Comparison of ENCODE assay signal across 8 cellular contexts in the genomic region with DNA sequence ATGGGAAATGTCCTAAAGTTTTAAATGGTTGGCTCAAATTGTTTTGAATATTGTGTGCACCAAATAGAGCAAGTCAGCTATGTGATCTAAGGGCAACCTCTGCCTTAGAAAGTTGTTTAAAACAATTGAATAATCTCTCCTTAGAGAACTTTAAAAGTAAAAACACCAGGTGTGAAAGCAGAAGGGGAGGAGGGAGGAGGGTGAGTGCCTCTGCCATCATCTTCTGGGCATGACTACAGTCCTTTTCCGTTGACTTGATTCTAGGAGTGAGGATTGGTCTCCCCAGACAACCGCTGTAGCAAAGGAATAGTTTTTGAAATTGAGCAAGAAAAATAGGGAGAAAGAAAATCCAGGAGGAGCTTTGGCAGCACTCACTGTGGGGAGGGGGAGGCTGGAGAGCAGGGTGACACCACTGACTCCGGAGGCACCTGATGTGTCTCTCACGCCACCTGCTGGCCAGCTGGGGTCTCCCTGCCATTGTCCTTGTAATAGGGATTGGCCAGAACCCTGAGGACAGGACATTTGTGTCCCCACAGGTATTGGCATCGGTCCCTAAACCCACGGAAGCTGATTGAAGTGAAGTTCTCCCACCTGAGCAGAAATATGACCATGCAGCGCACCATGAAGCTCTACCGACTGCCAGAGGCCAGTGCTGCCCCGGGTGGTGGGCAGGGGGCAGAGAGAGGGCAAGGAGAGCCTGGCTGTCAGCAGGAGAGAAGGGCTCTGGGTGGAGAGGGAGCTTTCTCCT. TPM values are rescaled to one million over a fixed set of nuclear protein-coding genes. Genes with fewer than 3 reads are reported as not detected.
DNase-seq lines count a peak whose midpoint lies in the region; ATAC-seq and TF ChIP-seq lines count a peak whose summit lies in the region.

No MANE protein-coding gene starts in this region.

- TF ChIP-seq CTCF in PC-9 (conservative IDR thresholded peaks at IDR 0.05): peak; percentile 91
- TF ChIP-seq CTCF in fibroblast of lung (conservative IDR thresholded peaks at IDR 0.05 in 1 of 2, IDR thresholded peaks at IDR 0.05 in 1 of 2; ENCODE audit: low read depth in 1 of 2, low read length in 2 of 2): peak; percentile 76 to 81
- TF ChIP-seq CTCF in nephron progenitor cell (IDR thresholded peaks at IDR 0.05): peak; percentile 84

- H3K27ac ChIP-seq in PC-9 (no peak overlapping the region), fibroblast of lung (ENCODE audit: insufficient read depth, low read length) (peak overlapping the region; percentile 38)

- no peak overlapping the region for H3K27ac Mint-ChIP-seq in activated T-helper 1 cell treated with anti-CD3 and anti-CD28 coated beads, Interleukin-12 subunit alpha, Interleukin-12 subunit beta, Interleukin-2, Interleukin-4 antibody, amounts not matched to agents 30 ng/mL and 10 ng/mL and 1 ng/mL, durations not matched to agents 14 hours and 24 hours and 36 hours
- peak overlapping the region; percentile 86 for H3K27ac Mint-ChIP-seq in nephron progenitor cell

- no peaks in the 10 kb centered on the region for H3K4me1 Mint-ChIP-seq in activated T-helper 1 cell treated with anti-CD3 and anti-CD28 coated beads, Interleukin-12 subunit alpha, Interleukin-12 subunit beta, Interleukin-2, Interleukin-4 antibody, amounts not matched to agents 30 ng/mL and 10 ng/mL and 1 ng/mL, durations not matched to agents 14 hours and 24 hours and 36 hours (ENCODE audit: low read depth)
- H3K4me1 Mint-ChIP-seq in nephron progenitor cell: peaks cover 12% of the 10 kb centered on the region

- no peaks in the 10 kb centered on the region for H3K27me3 Mint-ChIP-seq in activated T-helper 1 cell treated with anti-CD3 and anti-CD28 coated beads, Interleukin-12 subunit alpha, Interleukin-12 subunit beta, Interleukin-2, Interleukin-4 antibody, amounts not matched to agents 30 ng/mL and 10 ng/mL and 1 ng/mL, durations not matched to agents 14 hours and 24 hours and 36 hours (ENCODE audit: insufficient read depth)
- H3K27me3 Mint-ChIP-seq in nephron progenitor cell (ENCODE audit: low read depth, poor library complexity): no peaks in the 10 kb centered on the region

- no peaks in the 10 kb centered on the region for H3K9me3 Mint-ChIP-seq in activated T-helper 1 cell treated with anti-CD3 and anti-CD28 coated beads, Interleukin-12 subunit alpha, Interleukin-12 subunit beta, Interleukin-2, Interleukin-4 antibody, amounts not matched to agents 30 ng/mL and 10 ng/mL and 1 ng/mL, durations not matched to agents 14 hours and 24 hours and 36 hours
- H3K9me3 Mint-ChIP-seq in nephron progenitor cell: no peaks in the 10 kb centered on the region

- H3K4me1 ChIP-seq in PC-9 (replicated peaks; ENCODE audit: insufficient read depth) (peaks cover under 1% of the 10 kb centered on the region; the same call in 1 of the 2 replicates), fibroblast of lung (ENCODE audit: control insufficient read depth, extremely low read depth, insufficient read depth, low read length) (peaks cover 5% of the 10 kb centered on the region)

- H3K27me3 ChIP-seq in PC-9 (ENCODE audit: insufficient read depth, low read depth) (no peaks in the 10 kb centered on the region), fibroblast of lung (ENCODE audit: control insufficient read depth, insufficient read depth, low read length) (no peaks in the 10 kb centered on the region)

- CTCF ChIA-PET in PC-9 (lab: Charles Lee): interaction anchor here (0.8 to 1.2 kb wide), 3 partner anchors 31 to 262 kb away, joined by 3 to 5 read pairs (median 4); no protein-coding TSS in a partner anchor

- peaks cover 45% of the 10 kb centered on the region; the same call in 1 of the 2 replicates for H3F3A ChIP-seq in PC-9 (ENCODE audit: insufficient read depth, low read depth)

- H3K9ac ChIP-seq in fibroblast of lung (ENCODE audit: insufficient read depth, low read length): no peak overlapping the region

- H3K9me3 ChIP-seq in PC-9 (ENCODE audit: insufficient read depth, low read depth): no peaks in the 10 kb centered on the region
- H3K9me3 ChIP-seq in fibroblast of lung (ENCODE audit: control insufficient read depth, insufficient read depth, low read depth, low read length): no peaks in the 10 kb centered on the region

- H2AFZ ChIP-seq in PC-9: no peak overlapping the region
- H2AFZ ChIP-seq in fibroblast of lung (ENCODE audit: low read length): no peak overlapping the region

- intact Hi-C loops in PC-9 (cut with micrococcal nuclease; ENCODE audit: unreplicated experiment): loop anchor here (1.0 to 10.0 kb wide), 2 partner anchors 74 to 179 kb away; no protein-coding TSS in a partner anchor
- intact Hi-C loops in activated T-helper 1 cell treated with anti-CD3 and anti-CD28 coated beads, Interleukin-12 subunit alpha, Interleukin-12 subunit beta, Interleukin-2, Interleukin-4 antibody, amounts not matched to agents 30 ng/mL and 10 ng/mL and 1 ng/mL, durations not matched to agents 14 hours and 24 hours and 36 hours (cut with micrococcal nuclease): loop anchor here (1.0 kb wide), 1 partner anchor 179 kb away; no protein-coding TSS in a partner anchor

- in situ Hi-C loops in Caki2 (cut with HindIII; ENCODE audit: low pct_unique_long_range_greater_than_20kb, low sequenced_read_pairs): no loop called here

- no peak overlapping the region for H3K4me2 ChIP-seq in PC-9
- no peak overlapping the region for H3K4me2 ChIP-seq in fibroblast of lung (ENCODE audit: extremely low read depth, insufficient read depth, low read length)

- DNase-seq in Caki2 (ENCODE audit: low read depth) (peak; percentile 70), PC-9 (peak; percentile 61 to 81), fibroblast of lung (ENCODE audit: low read depth in 2 of 2) (peak; percentile 58 to 81), nephron progenitor cell (peak; percentile 93)
- DNase-seq in Jurkat, Clone E6-1 (ENCODE audit: low read depth, low spot score): peak; percentile 41
- peak; percentile 58 for DNase-seq in activated T-helper 1 cell treated with anti-CD3 and anti-CD28 coated beads, Interleukin-12 subunit alpha, Interleukin-12 subunit beta, Interleukin-2, Interleukin-4 antibody, amounts not matched to agents 30 ng/mL and 10 ng/mL and 1 ng/mL, durations not matched to agents 14 hours and 24 hours and 36 hours (ENCODE audit: low spot score)
- peak; percentile 55 for DNase-seq in stimulated activated naive CD4-positive, alpha-beta T cell treated with Interleukin-2 at 50 U/mL for 16 hours (lab: John Stamatoyannopoulos, UW)

- H3K4me3 Mint-ChIP-seq in activated T-helper 1 cell treated with anti-CD3 and anti-CD28 coated beads, Interleukin-12 subunit alpha, Interleukin-12 subunit beta, Interleukin-2, Interleukin-4 antibody, amounts not matched to agents 30 ng/mL and 10 ng/mL and 1 ng/mL, durations not matched to agents 14 hours and 24 hours and 36 hours: no peak overlapping the region
- H3K4me3 Mint-ChIP-seq in nephron progenitor cell: no peak overlapping the region

- H3K79me2 ChIP-seq in PC-9 (ENCODE audit: low read depth) (no peaks in the 10 kb centered on the region; the same call in 1 of the 2 replicates), fibroblast of lung (ENCODE audit: control insufficient read depth, insufficient read depth, low read length) (no peaks in the 10 kb centered on the region)

- no TSS peak for BruUV-seq in PC-9 (replicated peaks; lab: Mats Ljungman, UMichigan)

- H3K4me3 ChIP-seq in Jurkat, Clone E6-1 (ENCODE audit: low read length): no peak overlapping the region
- H3K4me3 ChIP-seq in PC-9 (no peak overlapping the region), fibroblast of lung (replicated peaks in 1 of 4; ENCODE audit: control extremely low read depth in 1 of 4, insufficient read depth in 1 of 4, low read depth in 3 of 4, low read length in 4 of 4) (no peak overlapping the region)

- H3K36me3 Mint-ChIP-seq in activated T-helper 1 cell treated with anti-CD3 and anti-CD28 coated beads, Interleukin-12 subunit alpha, Interleukin-12 subunit beta, Interleukin-2, Interleukin-4 antibody, amounts not matched to agents 30 ng/mL and 10 ng/mL and 1 ng/mL, durations not matched to agents 14 hours and 24 hours and 36 hours (ENCODE audit: low read depth): peaks cover 41% of the 10 kb centered on the region
- H3K36me3 Mint-ChIP-seq in nephron progenitor cell (ENCODE audit: low read depth): peaks cover 59% of the 10 kb centered on the region

- no peaks in the 10 kb centered on the region for H3K9me2 ChIP-seq in PC-9 (ENCODE audit: insufficient read depth)

- ATAC-seq in HG03520 (IDR thresholded peaks at IDR 0.05; ENCODE audit: unreplicated experiment): no peak

- no peaks in the 10 kb centered on the region; the same call in 1 of the 2 replicates for H4K20me1 ChIP-seq in PC-9 (ENCODE audit: insufficient read depth)
- H4K20me1 ChIP-seq in fibroblast of lung (ENCODE audit: control insufficient read depth, extremely low read depth, insufficient read depth, low read length): no peaks in the 10 kb centered on the region

- POLR2A ChIA-PET in PC-9 (lab: Charles Lee; ENCODE audit: unreplicated experiment): no interaction called here

- peaks cover 23% of the 10 kb centered on the region for H3K36me3 ChIP-seq in PC-9 (ENCODE audit: low read depth)
- H3K36me3 ChIP-seq in fibroblast of lung (ENCODE audit: control insufficient read depth, insufficient read depth, low read length): peaks cover 41% of the 10 kb centered on the region

RNA-seq across cellular contexts. Expression of a gene that starts 33.3 kb away (rescaled TPM):
- 74.9 and 164 TPM in 2 replicates for total RNA-seq in Caki2 (2014; rRNA removed; shearing (Covaris generic); ENCODE audit: low replicate concordance)
- polyA plus RNA-seq in Jurkat, Clone E6-1 (2012; ENCODE audit: insufficient read depth, insufficient read length): 10.3 TPM
- 92.4 and 138 TPM in 2 replicates for total RNA-seq in PC-9 (2021)
- 2.4 and 4.3 TPM in 2 replicates for total RNA-seq in activated T-helper 1 cell treated with anti-CD3 and anti-CD28 coated beads, Interleukin-12 subunit alpha, Interleukin-12 subunit beta, Interleukin-2, Interleukin-4 antibody, amounts not matched to agents 30 ng/mL and 10 ng/mL and 1 ng/mL, durations not matched to agents 14 hours and 24 hours and 36 hours
- 39.3 and 59.8 TPM in 2 replicates for total RNA-seq in fibroblast of lung
- polyA plus RNA-seq in fibroblast of lung: 32.8 and 52.1 TPM in 2 replicates
- 39.6 and 76.5 TPM in 2 replicates for polyA plus RNA-seq in fibroblast of lung (2012)
- polyA minus RNA-seq in fibroblast of lung (ENCODE audit: low replicate concordance): 151 and 159 TPM in 2 replicates

RNA-seq across cellular contexts. Expression of a gene that starts 36.4 kb away (rescaled TPM):
- 7.8 and 16.7 TPM in 2 replicates for total RNA-seq in Caki2 (2014; rRNA removed; shearing (Covaris generic); ENCODE audit: low replicate concordance)
- 9.0 TPM for polyA plus RNA-seq in Jurkat, Clone E6-1 (2012; ENCODE audit: insufficient read depth, insufficient read length)
- total RNA-seq in PC-9 (2021) (14.6 and 19.5 TPM in 2 replicates), fibroblast of lung (7.7 and 18.0 TPM in 2 replicates)
- total RNA-seq in activated T-helper 1 cell treated with anti-CD3 and anti-CD28 coated beads, Interleukin-12 subunit alpha, Interleukin-12 subunit beta, Interleukin-2, Interleukin-4 antibody, amounts not matched to agents 30 ng/mL and 10 ng/mL and 1 ng/mL, durations not matched to agents 14 hours and 24 hours and 36 hours: 11.3 and 12.5 TPM in 2 replicates
- polyA plus RNA-seq in fibroblast of lung: 3.0 and 3.4 TPM in 2 replicates
- 5.8 and 6.3 TPM in 2 replicates for polyA plus RNA-seq in fibroblast of lung (2012)
- polyA minus RNA-seq in fibroblast of lung (ENCODE audit: low replicate concordance): 4.9 and 8.4 TPM in 2 replicates

RNA-seq across cellular contexts. Expression of a gene that starts 37.9 kb away (rescaled TPM):
- 57.3 and 81.4 TPM in 2 replicates for total RNA-seq in Caki2 (2014; rRNA removed; shearing (Covaris generic); ENCODE audit: low replicate concordance)
- 180 TPM for polyA plus RNA-seq in Jurkat, Clone E6-1 (2012; ENCODE audit: insufficient read depth, insufficient read length)
- 103 and 132 TPM in 2 replicates for total RNA-seq in PC-9 (2021)
- 168 and 173 TPM in 2 replicates for total RNA-seq in activated T-helper 1 cell treated with anti-CD3 and anti-CD28 coated beads, Interleukin-12 subunit alpha, Interleukin-12 subunit beta, Interleukin-2, Interleukin-4 antibody, amounts not matched to agents 30 ng/mL and 10 ng/mL and 1 ng/mL, durations not matched to agents 14 hours and 24 hours and 36 hours
- total RNA-seq in fibroblast of lung: 73.2 and 124 TPM in 2 replicates
- polyA plus RNA-seq in fibroblast of lung: 46.2 and 57.1 TPM in 2 replicates
- 104 and 130 TPM in 2 replicates for polyA plus RNA-seq in fibroblast of lung (2012)
- polyA minus RNA-seq in fibroblast of lung (ENCODE audit: low replicate concordance): 67.8 and 173 TPM in 2 replicates

RNA-seq across cellular contexts. Expression of a gene that starts 47.6 kb away (rescaled TPM):
- 63.2 and 86.0 TPM in 2 replicates for total RNA-seq in Caki2 (2014; rRNA removed; shearing (Covaris generic); ENCODE audit: low replicate concordance)
- polyA plus RNA-seq in Jurkat, Clone E6-1 (2012; ENCODE audit: insufficient read depth, insufficient read length): 47.0 TPM
- total RNA-seq in PC-9 (2021) (57.9 and 68.8 TPM in 2 replicates), fibroblast of lung (39.8 and 41.5 TPM in 2 replicates)
- total RNA-seq in activated T-helper 1 cell treated with anti-CD3 and anti-CD28 coated beads, Interleukin-12 subunit alpha, Interleukin-12 subunit beta, Interleukin-2, Interleukin-4 antibody, amounts not matched to agents 30 ng/mL and 10 ng/mL and 1 ng/mL, durations not matched to agents 14 hours and 24 hours and 36 hours: 24.0 and 24.9 TPM in 2 replicates
- 21.8 TPM in 2 replicates for polyA plus RNA-seq in fibroblast of lung
- polyA plus RNA-seq in fibroblast of lung (2012): 26.3 and 28.3 TPM in 2 replicates
- 85.1 and 89.3 TPM in 2 replicates for polyA minus RNA-seq in fibroblast of lung (ENCODE audit: low replicate concordance)

RNA-seq across cellular contexts. Expression of a gene that starts 49.2 kb away (rescaled TPM):
- 11.6 and 13.0 TPM in 2 replicates for total RNA-seq in Caki2 (2014; rRNA removed; shearing (Covaris generic); ENCODE audit: low replicate concordance)
- 27.6 TPM for polyA plus RNA-seq in Jurkat, Clone E6-1 (2012; ENCODE audit: insufficient read depth, insufficient read length)
- 49.3 and 64.9 TPM in 2 replicates for total RNA-seq in PC-9 (2021)
- total RNA-seq in activated T-helper 1 cell treated with anti-CD3 and anti-CD28 coated beads, Interleukin-12 subunit alpha, Interleukin-12 subunit beta, Interleukin-2, Interleukin-4 antibody, amounts not matched to agents 30 ng/mL and 10 ng/mL and 1 ng/mL, durations not matched to agents 14 hours and 24 hours and 36 hours: 65.9 and 67.9 TPM in 2 replicates
- 9.9 and 10.3 TPM in 2 replicates for total RNA-seq in fibroblast of lung
- 11.7 and 12.4 TPM in 2 replicates for polyA plus RNA-seq in fibroblast of lung
- 20.2 and 20.3 TPM in 2 replicates for polyA plus RNA-seq in fibroblast of lung (2012)
- 4.3 and 6.1 TPM in 2 replicates for polyA minus RNA-seq in fibroblast of lung (ENCODE audit: low replicate concordance)

Comparison
In these comparisons a context has a peak if more than half of its experiments do, and no peak if none do; other contexts are left out.
1. DNase-seq: peak in every context shown above with its lines; median percentile 93 in nephron progenitor cell; 71 in PC-9; 70 in Caki2; 70 in fibroblast of lung; 58 in activated T-helper 1 cell treated with anti-CD3 and anti-CD28 coated beads, Interleukin-12 subunit alpha, Interleukin-12 subunit beta, Interleukin-2, Interleukin-4 antibody, amounts not matched to agents 30 ng/mL and 10 ng/mL and 1 ng/mL, durations not matched to agents 14 hours and 24 hours and 36 hours; 55 in stimulated activated naive CD4-positive, alpha-beta T cell treated with Interleukin-2 at 50 U/mL for 16 hours; 41 in Jurkat, Clone E6-1.